ENCODE assay signal across 8 cellular contexts in genomic region chr10:86755740-86756510, GRCh38. TPM values are rescaled to one million over a fixed set of nuclear protein-coding genes. Genes with fewer than 3 reads are reported as not detected.
DNase-seq lines count a peak whose midpoint lies in the region; ATAC-seq, FAIRE-seq and TF ChIP-seq lines count a peak whose summit lies in the region.

No MANE protein-coding gene starts in this region.

- H3K4me3 Mint-ChIP-seq in IgD-negative memory B cell = peak overlapping the region; percentile 84 to 93 (median 93)
- peak overlapping the region; percentile 86 for H3K4me3 Mint-ChIP-seq in activated T-helper 1 cell treated with anti-CD3 and anti-CD28 coated beads, Interleukin-12 subunit alpha, Interleukin-12 subunit beta, Interleukin-2, Interleukin-4 antibody, amounts not matched to agents 30 ng/mL and 10 ng/mL and 1 ng/mL, durations not matched to agents 14 hours and 24 hours and 36 hours
- H3K4me3 Mint-ChIP-seq in naive thymus-derived CD4-positive, alpha-beta T cell = peak overlapping the region; percentile 78 to 95 (median 86)
- H3K4me3 Mint-ChIP-seq in stimulated activated memory B cell treated with anti-CD40 and anti-IgM and Interleukin-4, amounts not matched to agents 10 μg/mL and 1 μg/mL and 100 μg/mL, for 72 hours = peak overlapping the region; percentile 89

- H3K36me3 ChIP-seq in fibroblast of lung (ENCODE audit: control insufficient read depth, insufficient read depth, low read length) = no peaks in the 10 kb centered on the region
- no peaks in the 10 kb centered on the region for H3K36me3 ChIP-seq in naive thymus-derived CD4-positive, alpha-beta T cell (ENCODE audit: control insufficient read depth in 2 of 3, insufficient read depth in 3 of 3, low read length in 3 of 3)

- CTCF ChIA-PET in naive thymus-derived CD4-positive, alpha-beta T cell (lab: Charles Lee) = no interaction called here

- H4K20me1 ChIP-seq in fibroblast of lung (ENCODE audit: control insufficient read depth, extremely low read depth, insufficient read depth, low read length) = no peaks in the 10 kb centered on the region

- peak overlapping the region; percentile 64 for H2AFZ ChIP-seq in fibroblast of lung (ENCODE audit: low read length)

- H3K9ac ChIP-seq in fibroblast of lung (ENCODE audit: insufficient read depth, low read length) = peak overlapping the region; percentile 85

- peak; percentile 97 for DNase-seq in DMS53 (lab: John Stamatoyannopoulos, UW)
- DNase-seq in RCC 7860 (ENCODE audit: low spot score) = peak; percentile 82
- DNase-seq in activated T-helper 1 cell treated with anti-CD3 and anti-CD28 coated beads, Interleukin-12 subunit alpha, Interleukin-12 subunit beta, Interleukin-2, Interleukin-4 antibody, amounts not matched to agents 30 ng/mL and 10 ng/mL and 1 ng/mL, durations not matched to agents 14 hours and 24 hours and 36 hours (ENCODE audit: low spot score) = peak; percentile 86
- DNase-seq in fibroblast of lung (ENCODE audit: low read depth in 2 of 2) = peak; percentile 81 to 86
- peak; percentile 68 to 95 (median 82) for DNase-seq in naive thymus-derived CD4-positive, alpha-beta T cell

- no peak for FAIRE-seq in RCC 7860 (lab: Jason Lieb, UNC)

- intact Hi-C loops in activated T-helper 1 cell treated with anti-CD3 and anti-CD28 coated beads, Interleukin-12 subunit alpha, Interleukin-12 subunit beta, Interleukin-2, Interleukin-4 antibody, amounts not matched to agents 30 ng/mL and 10 ng/mL and 1 ng/mL, durations not matched to agents 14 hours and 24 hours and 36 hours (cut with micrococcal nuclease) = loop anchor here (1.0 to 10.0 kb wide), 6 partner anchors 45 to 749 kb away; partner anchors contain the start of genes GLUD1, MINPP1, SHLD2 and WAPL
- intact Hi-C loops in naive thymus-derived CD4-positive, alpha-beta T cell (cut with micrococcal nuclease) = loop anchor here (1.0 to 5.0 kb wide), 8 partner anchors 45 to 355 kb away; partner anchors contain the start of genes GLUD1 (in 1 of the 2), SHLD2 (in 1 of the 2) and WAPL (in 1 of the 2)

- peak; percentile 75 for ATAC-seq in GM21619 (IDR thresholded peaks at IDR 0.05; ENCODE audit: unreplicated experiment)
- peak; percentile 97 for ATAC-seq in naive thymus-derived CD4-positive, alpha-beta T cell
- ATAC-seq in stimulated activated memory B cell treated with anti-CD40 and anti-IgM and Interleukin-4, amounts not matched to agents 10 μg/mL and 1 μg/mL and 100 μg/mL, for 72 hours = peak; percentile 96

- peaks cover 33 to 45% (median 43%) of the 10 kb centered on the region in 3 donors for H3K4me1 Mint-ChIP-seq in IgD-negative memory B cell
- peaks cover 52% of the 10 kb centered on the region for H3K4me1 Mint-ChIP-seq in activated T-helper 1 cell treated with anti-CD3 and anti-CD28 coated beads, Interleukin-12 subunit alpha, Interleukin-12 subunit beta, Interleukin-2, Interleukin-4 antibody, amounts not matched to agents 30 ng/mL and 10 ng/mL and 1 ng/mL, durations not matched to agents 14 hours and 24 hours and 36 hours (ENCODE audit: low read depth)
- H3K4me1 Mint-ChIP-seq in naive thymus-derived CD4-positive, alpha-beta T cell = peaks cover 13 to 47% (median 36%) of the 10 kb centered on the region in 7 donors
- peaks cover 53% of the 10 kb centered on the region for H3K4me1 Mint-ChIP-seq in stimulated activated memory B cell treated with anti-CD40 and anti-IgM and Interleukin-4, amounts not matched to agents 10 μg/mL and 1 μg/mL and 100 μg/mL, for 72 hours

- peaks cover 42% of the 10 kb centered on the region for H3K79me2 ChIP-seq in fibroblast of lung (ENCODE audit: control insufficient read depth, insufficient read depth, low read length)

- peak overlapping the region in 2 of 3 donors; percentile 82 for H3K27ac Mint-ChIP-seq in IgD-negative memory B cell
- H3K27ac Mint-ChIP-seq in activated T-helper 1 cell treated with anti-CD3 and anti-CD28 coated beads, Interleukin-12 subunit alpha, Interleukin-12 subunit beta, Interleukin-2, Interleukin-4 antibody, amounts not matched to agents 30 ng/mL and 10 ng/mL and 1 ng/mL, durations not matched to agents 14 hours and 24 hours and 36 hours = peak overlapping the region; percentile 86
- H3K27ac Mint-ChIP-seq in naive thymus-derived CD4-positive, alpha-beta T cell = peak overlapping the region in 4 of 9 donors; percentile 31 to 71 (median 50)
- H3K27ac Mint-ChIP-seq in stimulated activated memory B cell treated with anti-CD40 and anti-IgM and Interleukin-4, amounts not matched to agents 10 μg/mL and 1 μg/mL and 100 μg/mL, for 72 hours = peak overlapping the region; percentile 90

- no peak for TF ChIP-seq CTCF in fibroblast of lung (conservative IDR thresholded peaks at IDR 0.05 in 1 of 2, IDR thresholded peaks at IDR 0.05 in 1 of 2; ENCODE audit: low read depth in 1 of 2, low read length in 2 of 2)

- POLR2A ChIA-PET in naive thymus-derived CD4-positive, alpha-beta T cell (lab: Charles Lee) = interaction anchor here (1.1 to 2.8 kb wide), 2 partner anchors 14 to 44 kb away, joined by 4 to 10 read pairs; no protein-coding TSS in a partner anchor

- H3K27me3 Mint-ChIP-seq in IgD-negative memory B cell = peaks cover 12% of the 10 kb centered on the region
- H3K27me3 Mint-ChIP-seq in activated T-helper 1 cell treated with anti-CD3 and anti-CD28 coated beads, Interleukin-12 subunit alpha, Interleukin-12 subunit beta, Interleukin-2, Interleukin-4 antibody, amounts not matched to agents 30 ng/mL and 10 ng/mL and 1 ng/mL, durations not matched to agents 14 hours and 24 hours and 36 hours (ENCODE audit: insufficient read depth) = peaks cover 38% of the 10 kb centered on the region
- peaks cover 24 to 52% (median 31%) of the 10 kb centered on the region in 5 donors for H3K27me3 Mint-ChIP-seq in naive thymus-derived CD4-positive, alpha-beta T cell
- no peaks in the 10 kb centered on the region for H3K27me3 Mint-ChIP-seq in stimulated activated memory B cell treated with anti-CD40 and anti-IgM and Interleukin-4, amounts not matched to agents 10 μg/mL and 1 μg/mL and 100 μg/mL, for 72 hours

- H3K9me3 Mint-ChIP-seq in IgD-negative memory B cell = no peaks in the 10 kb centered on the region
- no peaks in the 10 kb centered on the region for H3K9me3 Mint-ChIP-seq in activated T-helper 1 cell treated with anti-CD3 and anti-CD28 coated beads, Interleukin-12 subunit alpha, Interleukin-12 subunit beta, Interleukin-2, Interleukin-4 antibody, amounts not matched to agents 30 ng/mL and 10 ng/mL and 1 ng/mL, durations not matched to agents 14 hours and 24 hours and 36 hours
- H3K9me3 Mint-ChIP-seq in naive thymus-derived CD4-positive, alpha-beta T cell = peaks cover 0 to 2% (median 0%) of the 10 kb centered on the region in 11 donors
- H3K9me3 Mint-ChIP-seq in stimulated activated memory B cell treated with anti-CD40 and anti-IgM and Interleukin-4, amounts not matched to agents 10 μg/mL and 1 μg/mL and 100 μg/mL, for 72 hours = no peaks in the 10 kb centered on the region

- peak overlapping the region; percentile 34 to 88 (median 63) for H3K4me3 ChIP-seq in fibroblast of lung (replicated peaks in 1 of 4; ENCODE audit: control extremely low read depth in 1 of 4, insufficient read depth in 1 of 4, low read depth in 3 of 4, low read length in 4 of 4)
- H3K4me3 ChIP-seq in naive thymus-derived CD4-positive, alpha-beta T cell (ENCODE audit: low read length) = peak overlapping the region; percentile 73

- H3K27me3 ChIP-seq in fibroblast of lung (ENCODE audit: control insufficient read depth, insufficient read depth, low read length) = no peaks in the 10 kb centered on the region
- peaks cover 0 to 6% of the 10 kb centered on the region in 2 donors for H3K27me3 ChIP-seq in naive thymus-derived CD4-positive, alpha-beta T cell (ENCODE audit: control insufficient read depth in 2 of 2, insufficient read depth in 2 of 2, low read length in 2 of 2)

- H3K36me3 Mint-ChIP-seq in IgD-negative memory B cell = peaks cover 2% of the 10 kb centered on the region
- peaks cover 6% of the 10 kb centered on the region for H3K36me3 Mint-ChIP-seq in activated T-helper 1 cell treated with anti-CD3 and anti-CD28 coated beads, Interleukin-12 subunit alpha, Interleukin-12 subunit beta, Interleukin-2, Interleukin-4 antibody, amounts not matched to agents 30 ng/mL and 10 ng/mL and 1 ng/mL, durations not matched to agents 14 hours and 24 hours and 36 hours (ENCODE audit: low read depth)
- peaks cover 0 to 2% (median 0%) of the 10 kb centered on the region in 5 donors for H3K36me3 Mint-ChIP-seq in naive thymus-derived CD4-positive, alpha-beta T cell
- no peaks in the 10 kb centered on the region for H3K36me3 Mint-ChIP-seq in stimulated activated memory B cell treated with anti-CD40 and anti-IgM and Interleukin-4, amounts not matched to agents 10 μg/mL and 1 μg/mL and 100 μg/mL, for 72 hours

- H3K4me1 ChIP-seq in fibroblast of lung (ENCODE audit: control insufficient read depth, extremely low read depth, insufficient read depth, low read length) = no peaks in the 10 kb centered on the region
- H3K4me1 ChIP-seq in naive thymus-derived CD4-positive, alpha-beta T cell (ENCODE audit: control insufficient read depth in 2 of 2, insufficient read depth in 2 of 2, low read length in 2 of 2) = peaks cover 9 to 11% of the 10 kb centered on the region in 2 donors

- no peaks in the 10 kb centered on the region for H3K9me3 ChIP-seq in fibroblast of lung (ENCODE audit: control insufficient read depth, insufficient read depth, low read depth, low read length)
- H3K9me3 ChIP-seq in naive thymus-derived CD4-positive, alpha-beta T cell (ENCODE audit: control insufficient read depth in 2 of 3, low read length in 3 of 3) = no peaks in the 10 kb centered on the region

- peak overlapping the region; percentile 96 for H3K4me2 ChIP-seq in fibroblast of lung (ENCODE audit: extremely low read depth, insufficient read depth, low read length)

- H3K27ac ChIP-seq in fibroblast of lung (ENCODE audit: insufficient read depth, low read length) = peak overlapping the region; percentile 94
- peak overlapping the region; percentile 50 for H3K27ac ChIP-seq in naive thymus-derived CD4-positive, alpha-beta T cell (ENCODE audit: low read depth, low read length)

RNA-seq across cellular contexts. Expression of gene BMPR1A, which starts 0.5 kb away (rescaled TPM):
- 5.0 TPM for polyA plus RNA-seq in IgD-negative memory B cell
- 9.7 and 14.5 TPM in 2 replicates for total RNA-seq in activated T-helper 1 cell treated with anti-CD3 and anti-CD28 coated beads, Interleukin-12 subunit alpha, Interleukin-12 subunit beta, Interleukin-2, Interleukin-4 antibody, amounts not matched to agents 30 ng/mL and 10 ng/mL and 1 ng/mL, durations not matched to agents 14 hours and 24 hours and 36 hours
- total RNA-seq in fibroblast of lung = 53.7 and 61.8 TPM in 2 replicates
- 49.1 and 52.8 TPM in 2 replicates for polyA plus RNA-seq in fibroblast of lung
- 21.4 and 22.0 TPM in 2 replicates for polyA plus RNA-seq in fibroblast of lung (2012)
- polyA minus RNA-seq in fibroblast of lung (ENCODE audit: low replicate concordance) = 5.0 and 10.0 TPM in 2 replicates
- total RNA-seq in naive thymus-derived CD4-positive, alpha-beta T cell = 10 to 100 TPM in 2 of 5 experiments, 1 to 10 TPM in 3; 4.3 to 11.3 (median 8.9) TPM
- polyA plus RNA-seq in naive thymus-derived CD4-positive, alpha-beta T cell = 1 to 10 TPM; 2.1 to 3.0 TPM

Comparison
In these comparisons a context has a peak if more than half of its experiments do, and no peak if none do; other contexts are left out.
1. Peak in every context shown above with its lines: DNase-seq, ATAC-seq, H3K4me3 ChIP-seq and H3K27ac ChIP-seq.